Comparison of ENCODE assay signal across 17 cellular contexts in the genomic region with DNA sequence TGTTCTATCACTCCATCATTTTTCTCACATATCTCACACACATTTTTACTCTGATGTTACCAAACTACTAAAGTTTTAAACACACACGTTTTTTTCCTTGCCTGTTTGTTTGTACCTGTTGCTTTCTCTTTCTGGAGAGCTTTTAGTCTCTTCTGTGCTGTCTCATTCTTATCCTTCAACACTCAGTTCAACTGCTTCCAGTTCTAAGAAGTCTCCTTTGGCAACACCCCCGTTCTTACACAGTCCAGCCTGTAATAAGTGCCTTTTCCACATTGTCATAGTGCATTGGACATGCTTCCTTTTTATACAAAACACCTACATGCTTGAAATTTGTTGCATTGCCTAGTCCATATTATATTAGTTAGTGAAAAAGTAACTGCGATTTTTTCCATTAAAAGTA.
"Had no signal": no experiment of that assay in that cellular context is flagged by ENCODE, and none has a peak within 500 bp of the region (broad histone marks: within the 10 kb centered on the region; RNA-seq: fewer than 3 reads in every experiment).

No MANE protein-coding gene starts in this region.

- H3K27ac ChIP-seq: gastrocnemius medialis, heart right ventricle, spleen, testis, tibial nerve, upper lobe of right lung, vagina had no signal

- H3K9me3 ChIP-seq: gastrocnemius medialis, heart right ventricle, testis, tibial nerve, upper lobe of right lung, vagina had no signal

- H3K27me3 ChIP-seq: gastrocnemius medialis, heart right ventricle, spleen, testis, tibial nerve, upper lobe of right lung, vagina had no signal

- H3K4me1 ChIP-seq: gastrocnemius medialis, heart right ventricle, spleen, testis, tibial nerve, upper lobe of right lung, vagina had no signal

- DNase-seq: effector CD8-positive, alpha-beta T cell; gastrocnemius medialis; heart right ventricle; islet precursor cell; mammary epithelial cell; naive thymus-derived CD4-positive, alpha-beta T cell; nephron progenitor cell; spleen; stimulated activated CD4-positive, alpha-beta T cell treated with anti-CD3 and anti-CD28 coated beads, Interleukin-15, amount 100 ng/mL, for 24 hours; stimulated activated CD4-positive, alpha-beta T cell treated with anti-CD3 and anti-CD28 coated beads, Interleukin-1b, Interleukin-23, amount 100 ng/mL, for 48 hours; stimulated activated CD4-positive, alpha-beta T cell treated with anti-CD3 and anti-CD28 coated beads, Interleukin-4, amount 100 ng/mL, for 4 hours; stimulated activated naive B cell treated with anti-CD40 and anti-IgM and Interleukin-4, amounts not matched to agents 10 μg/mL and 1 μg/mL and 100 μg/mL, for 72 hours; stimulated activated naive CD8-positive, alpha-beta T cell treated with anti-CD3 and anti-CD28 coated beads, Interleukin-15, amount 100 ng/mL, for 72 hours; testis; upper lobe of right lung had no signal

- H3K36me3 ChIP-seq: gastrocnemius medialis, heart right ventricle, spleen, tibial nerve, upper lobe of right lung, vagina had no signal

- H3K4me3 ChIP-seq: gastrocnemius medialis, heart right ventricle, spleen, testis, tibial nerve, upper lobe of right lung, vagina had no signal
